Comparison of ENCODE assay signal across 19 cellular contexts in genomic region chr6:37759221-37760154, GRCh38.
"Had no signal": no experiment of that assay in that cellular context is flagged by ENCODE, and none has a peak within 500 bp of the region (broad histone marks: within the 10 kb centered on the region; RNA-seq: fewer than 3 reads in every experiment).

No MANE protein-coding gene starts in this region.

- DNase-seq: activated B cell treated with CpG ODN at 0.5 μM for 24 hours; activated CD4-positive, alpha-beta memory T cell treated with anti-CD3 and anti-CD28 coated beads for 36 hours; activated CD4-positive, alpha-beta T cell treated with anti-CD3 and anti-CD28 coated beads for 4 hours; activated naive CD8-positive, alpha-beta T cell treated with anti-CD3 and anti-CD28 coated beads for 36 hours; activated T-cell treated with anti-CD3 and anti-CD28 coated beads for 4 hours; amygdala; erythroblast; head of caudate nucleus; kidney; left ventricle myocardium inferior; naive B cell; stimulated activated CD4-positive, alpha-beta T cell treated with anti-CD3 and anti-CD28 coated beads, Interleukin-4, amount 100 ng/mL, for 4 hours; T-helper 2 cell; testis had no signal

- H3K4me2 ChIP-seq: neural progenitor cell, smooth muscle cell had no signal

- ATAC-seq: sciatic nerve; stimulated activated memory B cell treated with anti-CD40 and anti-IgM and Interleukin-4, amounts not matched to agents 10 μg/mL and 1 μg/mL and 100 μg/mL, for 72 hours had no signal

- H3K4me1 ChIP-seq: left ventricle myocardium inferior, testis had no signal

- H3K27ac ChIP-seq: cardiac muscle cell, left ventricle myocardium inferior, neural progenitor cell, testis had no signal

- H3K4me3 ChIP-seq: cardiac muscle cell, left ventricle myocardium inferior, neural progenitor cell, smooth muscle cell, testis had no signal

- H2AFZ ChIP-seq: neural progenitor cell had no signal

- H3K9me3 ChIP-seq: left ventricle myocardium inferior, testis had no signal

- H3K27me3 ChIP-seq: testis had no signal

- H3K36me3 ChIP-seq: cardiac muscle cell, left ventricle myocardium inferior, neural progenitor cell had no signal

- H3K9ac ChIP-seq: neural progenitor cell had no signal
